ENCODE assay signal across 1 cellular context in the genomic region with DNA sequence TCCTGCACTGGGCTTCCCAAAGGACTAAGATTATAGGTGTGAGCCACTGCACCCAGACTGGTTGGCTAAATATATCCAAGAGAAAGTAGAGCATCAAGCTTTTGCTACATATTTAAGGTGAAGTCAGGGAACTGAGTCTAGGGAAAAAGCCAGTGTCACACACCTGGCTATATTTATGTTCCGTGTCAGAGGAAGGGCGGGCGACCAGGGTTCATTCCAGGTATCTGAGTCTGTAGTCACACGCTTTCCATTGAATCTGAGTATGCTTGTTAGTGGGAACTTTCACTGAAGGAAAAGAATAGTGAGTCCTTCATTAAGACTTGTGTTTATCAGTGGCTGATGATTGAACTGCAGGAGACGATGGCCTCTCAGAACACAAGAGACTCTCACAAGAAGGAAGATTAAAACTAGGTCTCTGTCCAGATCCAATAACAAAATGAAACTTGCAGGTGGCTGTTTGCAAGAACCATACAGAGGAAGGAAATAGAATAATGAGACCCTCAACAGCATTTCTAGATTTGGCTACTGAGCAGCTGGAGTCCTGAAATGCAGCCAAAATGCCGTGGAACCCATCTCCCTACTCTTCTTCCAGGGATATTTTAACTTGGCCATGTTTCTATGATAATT.
TF ChIP-seq lines count a peak whose summit lies in the region.

No MANE protein-coding gene starts in this region.

TF ChIP-seq in H1, 55 proteins besides CTCF, POLR2A, EP300 and RAD21:
- TF ChIP-seq CTBP2 (IDR thresholded peaks at IDR 0.05; ENCODE audit: borderline replicate concordance, insufficient read depth, insufficient read length, low read length) = no peak
- TF ChIP-seq TAF7 (optimal IDR thresholded peaks at IDR 0.05; ENCODE audit: borderline replicate concordance, low read depth, low read length) = no peak
- no peak for TF ChIP-seq SIRT6 (IDR thresholded peaks at IDR 0.05; ENCODE audit: low read length)
- no peak for TF ChIP-seq ZNF274 (IDR thresholded peaks at IDR 0.05; ENCODE audit: borderline replicate concordance, extremely low read depth, low read length)
- no peak for TF ChIP-seq EZH2 (IDR thresholded peaks at IDR 0.05; ENCODE audit: low read depth, low read length, severe bottlenecking)
- TF ChIP-seq, protein P1, sequence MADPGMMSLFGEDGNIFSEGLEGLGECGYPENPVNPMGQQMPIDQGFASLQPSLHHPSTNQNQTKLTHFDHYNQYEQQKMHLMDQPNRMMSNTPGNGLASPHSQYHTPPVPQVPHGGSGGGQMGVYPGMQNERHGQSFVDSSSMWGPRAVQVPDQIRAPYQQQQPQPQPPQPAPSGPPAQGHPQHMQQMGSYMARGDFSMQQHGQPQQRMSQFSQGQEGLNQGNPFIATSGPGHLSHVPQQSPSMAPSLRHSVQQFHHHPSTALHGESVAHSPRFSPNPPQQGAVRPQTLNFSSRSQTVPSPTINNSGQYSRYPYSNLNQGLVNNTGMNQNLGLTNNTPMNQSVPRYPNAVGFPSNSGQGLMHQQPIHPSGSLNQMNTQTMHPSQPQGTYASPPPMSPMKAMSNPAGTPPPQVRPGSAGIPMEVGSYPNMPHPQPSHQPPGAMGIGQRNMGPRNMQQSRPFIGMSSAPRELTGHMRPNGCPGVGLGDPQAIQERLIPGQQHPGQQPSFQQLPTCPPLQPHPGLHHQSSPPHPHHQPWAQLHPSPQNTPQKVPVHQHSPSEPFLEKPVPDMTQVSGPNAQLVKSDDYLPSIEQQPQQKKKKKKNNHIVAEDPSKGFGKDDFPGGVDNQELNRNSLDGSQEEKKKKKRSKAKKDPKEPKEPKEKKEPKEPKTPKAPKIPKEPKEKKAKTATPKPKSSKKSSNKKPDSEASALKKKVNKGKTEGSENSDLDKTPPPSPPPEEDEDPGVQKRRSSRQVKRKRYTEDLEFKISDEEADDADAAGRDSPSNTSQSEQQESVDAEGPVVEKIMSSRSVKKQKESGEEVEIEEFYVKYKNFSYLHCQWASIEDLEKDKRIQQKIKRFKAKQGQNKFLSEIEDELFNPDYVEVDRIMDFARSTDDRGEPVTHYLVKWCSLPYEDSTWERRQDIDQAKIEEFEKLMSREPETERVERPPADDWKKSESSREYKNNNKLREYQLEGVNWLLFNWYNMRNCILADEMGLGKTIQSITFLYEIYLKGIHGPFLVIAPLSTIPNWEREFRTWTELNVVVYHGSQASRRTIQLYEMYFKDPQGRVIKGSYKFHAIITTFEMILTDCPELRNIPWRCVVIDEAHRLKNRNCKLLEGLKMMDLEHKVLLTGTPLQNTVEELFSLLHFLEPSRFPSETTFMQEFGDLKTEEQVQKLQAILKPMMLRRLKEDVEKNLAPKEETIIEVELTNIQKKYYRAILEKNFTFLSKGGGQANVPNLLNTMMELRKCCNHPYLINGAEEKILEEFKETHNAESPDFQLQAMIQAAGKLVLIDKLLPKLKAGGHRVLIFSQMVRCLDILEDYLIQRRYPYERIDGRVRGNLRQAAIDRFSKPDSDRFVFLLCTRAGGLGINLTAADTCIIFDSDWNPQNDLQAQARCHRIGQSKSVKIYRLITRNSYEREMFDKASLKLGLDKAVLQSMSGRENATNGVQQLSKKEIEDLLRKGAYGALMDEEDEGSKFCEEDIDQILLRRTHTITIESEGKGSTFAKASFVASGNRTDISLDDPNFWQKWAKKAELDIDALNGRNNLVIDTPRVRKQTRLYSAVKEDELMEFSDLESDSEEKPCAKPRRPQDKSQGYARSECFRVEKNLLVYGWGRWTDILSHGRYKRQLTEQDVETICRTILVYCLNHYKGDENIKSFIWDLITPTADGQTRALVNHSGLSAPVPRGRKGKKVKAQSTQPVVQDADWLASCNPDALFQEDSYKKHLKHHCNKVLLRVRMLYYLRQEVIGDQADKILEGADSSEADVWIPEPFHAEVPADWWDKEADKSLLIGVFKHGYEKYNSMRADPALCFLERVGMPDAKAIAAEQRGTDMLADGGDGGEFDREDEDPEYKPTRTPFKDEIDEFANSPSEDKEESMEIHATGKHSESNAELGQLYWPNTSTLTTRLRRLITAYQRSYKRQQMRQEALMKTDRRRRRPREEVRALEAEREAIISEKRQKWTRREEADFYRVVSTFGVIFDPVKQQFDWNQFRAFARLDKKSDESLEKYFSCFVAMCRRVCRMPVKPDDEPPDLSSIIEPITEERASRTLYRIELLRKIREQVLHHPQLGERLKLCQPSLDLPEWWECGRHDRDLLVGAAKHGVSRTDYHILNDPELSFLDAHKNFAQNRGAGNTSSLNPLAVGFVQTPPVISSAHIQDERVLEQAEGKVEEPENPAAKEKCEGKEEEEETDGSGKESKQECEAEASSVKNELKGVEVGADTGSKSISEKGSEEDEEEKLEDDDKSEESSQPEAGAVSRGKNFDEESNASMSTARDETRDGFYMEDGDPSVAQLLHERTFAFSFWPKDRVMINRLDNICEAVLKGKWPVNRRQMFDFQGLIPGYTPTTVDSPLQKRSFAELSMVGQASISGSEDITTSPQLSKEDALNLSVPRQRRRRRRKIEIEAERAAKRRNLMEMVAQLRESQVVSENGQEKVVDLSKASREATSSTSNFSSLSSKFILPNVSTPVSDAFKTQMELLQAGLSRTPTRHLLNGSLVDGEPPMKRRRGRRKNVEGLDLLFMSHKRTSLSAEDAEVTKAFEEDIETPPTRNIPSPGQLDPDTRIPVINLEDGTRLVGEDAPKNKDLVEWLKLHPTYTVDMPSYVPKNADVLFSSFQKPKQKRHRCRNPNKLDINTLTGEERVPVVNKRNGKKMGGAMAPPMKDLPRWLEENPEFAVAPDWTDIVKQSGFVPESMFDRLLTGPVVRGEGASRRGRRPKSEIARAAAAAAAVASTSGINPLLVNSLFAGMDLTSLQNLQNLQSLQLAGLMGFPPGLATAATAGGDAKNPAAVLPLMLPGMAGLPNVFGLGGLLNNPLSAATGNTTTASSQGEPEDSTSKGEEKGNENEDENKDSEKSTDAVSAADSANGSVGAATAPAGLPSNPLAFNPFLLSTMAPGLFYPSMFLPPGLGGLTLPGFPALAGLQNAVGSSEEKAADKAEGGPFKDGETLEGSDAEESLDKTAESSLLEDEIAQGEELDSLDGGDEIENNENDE (IDR thresholded peaks at IDR 0.05; ENCODE audit: insufficient replicate concordance, low read length) = no peak
- TF ChIP-seq FOSL1 (IDR thresholded peaks at IDR 0.05; ENCODE audit: insufficient read depth, low read depth, low read length) = no peak
